15 cellular contexts compared by ENCODE assay signal in genomic region chr1:210882414-210883221, GRCh38.
DNase-seq lines count a peak whose midpoint lies in the region; ATAC-seq and TF ChIP-seq lines count a peak whose summit lies in the region.
"Had no signal": no experiment of that assay in that cellular context is flagged by ENCODE, and none has a peak within 500 bp of the region (broad histone marks: within the 10 kb centered on the region; RNA-seq: fewer than 3 reads in every experiment).

No MANE protein-coding gene starts in this region.

- no peaks in the 10 kb centered on the region for H3K36me3 ChIP-seq in neuronal stem cell (replicated peaks in 1 of 2; ENCODE audit: control insufficient read depth in 2 of 2, insufficient read depth in 2 of 2, low read length in 2 of 2)
- H3K36me3 ChIP-seq: Peyer's patch, right atrium auricular region had no signal

- DNase-seq in EL (peak; percentile 82), NCI-H226 (peak; percentile 69), choroid plexus epithelial cell (ENCODE audit: low read depth) (peak; percentile 13), osteocyte (ENCODE audit: extremely low spot score, unreplicated experiment) (no peak), SHP77 treated with DMSO at 0.1 percent for 48 hours (lab: John Stamatoyannopoulos, UW) (no peak), neuronal stem cell (ENCODE audit: low spot score) (no peak)
- DNase-seq in stimulated activated naive B cell treated with anti-CD40 and anti-IgM and Interleukin-4, amounts not matched to agents 10 μg/mL and 1 μg/mL and 100 μg/mL, for 72 hours, result no peak
- no peak for DNase-seq in effector CD8-positive, alpha-beta T cell (lab: John Stamatoyannopoulos, UW)
- DNase-seq: activated gamma-delta T cell, DMS153, KBM-7, Peyer's patch had no signal

- no peak overlapping the region for H2BK15ac ChIP-seq in neuronal stem cell (ENCODE audit: low read length)

- WGBS in neuronal stem cell (ENCODE audit: extremely low coverage in 2 of 2, insufficient read length in 2 of 2, insufficient replicate concordance in 1 of 2), 2 donors, result no CpG with 5 or more reads among the region's 8 CpGs

- H3K27me3 ChIP-seq in neuronal stem cell (ENCODE audit: control insufficient read depth in 3 of 3, insufficient read depth in 3 of 3, low read depth in 1 of 3, low read length in 3 of 3), result no peaks in the 10 kb centered on the region
- H3K27me3 ChIP-seq: hepatocyte, Peyer's patch, right atrium auricular region had no signal

- H2BK5ac ChIP-seq in neuronal stem cell (ENCODE audit: low read length), result no peak overlapping the region

- H3K9me3 Mint-ChIP-seq in osteocyte (ENCODE audit: unreplicated experiment), result peaks cover 18% of the 10 kb centered on the region
- peaks cover 0 to 9% of the 10 kb centered on the region in 2 donors for H3K9me3 Mint-ChIP-seq in stimulated activated naive B cell treated with anti-CD40 and anti-IgM and Interleukin-4, amounts not matched to agents 10 μg/mL and 1 μg/mL and 100 μg/mL, for 72 hours
- H3K9me3 Mint-ChIP-seq: WTC11 had no signal

- no peak overlapping the region for H2BK12ac ChIP-seq in neuronal stem cell (ENCODE audit: low read length)

- H3K79me1 ChIP-seq in neuronal stem cell (ENCODE audit: low read depth, low read length), result no peaks in the 10 kb centered on the region

- no peak overlapping the region for H3K18ac ChIP-seq in neuronal stem cell (ENCODE audit: low read length)

- H3K27ac ChIP-seq in neuronal stem cell (replicated peaks; ENCODE audit: low read length), result no peak overlapping the region
- H3K27ac ChIP-seq: hepatocyte, Peyer's patch, right atrium auricular region had no signal

- no peak overlapping the region for H4K8ac ChIP-seq in neuronal stem cell (ENCODE audit: low read depth, low read length)

- peak overlapping the region; percentile 68 for H3K4me3 Mint-ChIP-seq in osteocyte (ENCODE audit: unreplicated experiment)
- no peak overlapping the region for H3K4me3 Mint-ChIP-seq in stimulated activated naive B cell treated with anti-CD40 and anti-IgM and Interleukin-4, amounts not matched to agents 10 μg/mL and 1 μg/mL and 100 μg/mL, for 72 hours
- H3K4me3 Mint-ChIP-seq: WTC11 had no signal

- no peak for TF ChIP-seq CTCF in choroid plexus epithelial cell (conservative IDR thresholded peaks at IDR 0.05; ENCODE audit: low read depth, low read length)
- no peak for TF ChIP-seq CTCF in osteocyte (IDR thresholded peaks at IDR 0.05)

- no peaks in the 10 kb centered on the region for H3K9me3 ChIP-seq in neuronal stem cell (replicated peaks in 1 of 2; ENCODE audit: control insufficient read depth in 2 of 2, insufficient read depth in 1 of 2, low read depth in 1 of 2, low read length in 2 of 2)

- H3K4ac ChIP-seq in neuronal stem cell (ENCODE audit: low read length), result no peak overlapping the region

- ATAC-seq in stimulated activated naive B cell treated with anti-CD40 and anti-IgM and Interleukin-4, amounts not matched to agents 10 μg/mL and 1 μg/mL and 100 μg/mL, for 72 hours (replicated peaks), result no peak
- ATAC-seq: WTC11 had no signal

- no peak overlapping the region for H3K4me2 ChIP-seq in neuronal stem cell (ENCODE audit: insufficient read depth, low read length, poor library complexity, severe bottlenecking)
- H3K4me2 ChIP-seq: hepatocyte had no signal

- H3K4me1 Mint-ChIP-seq in osteocyte (ENCODE audit: unreplicated experiment), result peaks cover 23% of the 10 kb centered on the region
- H3K4me1 Mint-ChIP-seq in stimulated activated naive B cell treated with anti-CD40 and anti-IgM and Interleukin-4, amounts not matched to agents 10 μg/mL and 1 μg/mL and 100 μg/mL, for 72 hours, result no peaks in the 10 kb centered on the region

- no peaks in the 10 kb centered on the region for H3K27me3 Mint-ChIP-seq in osteocyte (ENCODE audit: unreplicated experiment)
- H3K27me3 Mint-ChIP-seq in stimulated activated naive B cell treated with anti-CD40 and anti-IgM and Interleukin-4, amounts not matched to agents 10 μg/mL and 1 μg/mL and 100 μg/mL, for 72 hours, result peaks cover 0 to 8% of the 10 kb centered on the region in 2 donors

- no peak overlapping the region for H2AFZ ChIP-seq in neuronal stem cell (ENCODE audit: low read length)
- H2AFZ ChIP-seq: hepatocyte had no signal

- H3K14ac ChIP-seq in neuronal stem cell (ENCODE audit: low read length), result no peak overlapping the region

- H3K23ac ChIP-seq in neuronal stem cell (ENCODE audit: low read depth, low read length, poor library complexity), result no peak overlapping the region

- no peak overlapping the region for H3K9ac ChIP-seq in neuronal stem cell (ENCODE audit: low read depth, low read length, poor library complexity)

- H3K36me3 Mint-ChIP-seq in osteocyte (ENCODE audit: unreplicated experiment), result peaks cover 5% of the 10 kb centered on the region
- no peaks in the 10 kb centered on the region for H3K36me3 Mint-ChIP-seq in stimulated activated naive B cell treated with anti-CD40 and anti-IgM and Interleukin-4, amounts not matched to agents 10 μg/mL and 1 μg/mL and 100 μg/mL, for 72 hours
- H3K36me3 Mint-ChIP-seq: WTC11 had no signal

- H3K4me1 ChIP-seq in neuronal stem cell (ENCODE audit: control insufficient read depth in 2 of 2, insufficient read depth in 1 of 2, low read depth in 1 of 2, low read length in 2 of 2), result peaks cover 3 to 6% of the 10 kb centered on the region in 2 donors
- H3K4me1 ChIP-seq: Peyer's patch, right atrium auricular region had no signal

- H3K27ac Mint-ChIP-seq in osteocyte (ENCODE audit: unreplicated experiment), result peak overlapping the region; percentile 92
- H3K27ac Mint-ChIP-seq in stimulated activated naive B cell treated with anti-CD40 and anti-IgM and Interleukin-4, amounts not matched to agents 10 μg/mL and 1 μg/mL and 100 μg/mL, for 72 hours, result no peak overlapping the region
- H3K27ac Mint-ChIP-seq: WTC11 had no signal

- no peak overlapping the region for H2AK5ac ChIP-seq in neuronal stem cell (ENCODE audit: low read depth, low read length)

- no peak overlapping the region for H4K91ac ChIP-seq in neuronal stem cell (ENCODE audit: low read depth, low read length, poor library complexity)

- H2BK120ac ChIP-seq in neuronal stem cell (ENCODE audit: low read depth, low read length), result no peak overlapping the region

- no peak overlapping the region for H3K4me3 ChIP-seq in choroid plexus epithelial cell (ENCODE audit: low read depth, low read length)
- H3K4me3 ChIP-seq in neuronal stem cell (ENCODE audit: low read length in 2 of 2), result no peak overlapping the region
- H3K4me3 ChIP-seq: hepatocyte, Peyer's patch, right atrium auricular region had no signal

Comparison
In these comparisons a context has a peak if more than half of its experiments do, and no peak if none do; other contexts are left out.
1. DNase-seq: peak in EL (single experiment), NCI-H226 (single experiment) and choroid plexus epithelial cell (single experiment); none in osteocyte (single experiment), SHP77 treated with DMSO at 0.1 percent for 48 hours (single experiment), stimulated activated naive B cell treated with anti-CD40 and anti-IgM and Interleukin-4, amounts not matched to agents 10 μg/mL and 1 μg/mL and 100 μg/mL, for 72 hours (single experiment), effector CD8-positive, alpha-beta T cell (single experiment) and neuronal stem cell (single experiment).